8 cellular contexts compared by ENCODE assay signal in the genomic region with DNA sequence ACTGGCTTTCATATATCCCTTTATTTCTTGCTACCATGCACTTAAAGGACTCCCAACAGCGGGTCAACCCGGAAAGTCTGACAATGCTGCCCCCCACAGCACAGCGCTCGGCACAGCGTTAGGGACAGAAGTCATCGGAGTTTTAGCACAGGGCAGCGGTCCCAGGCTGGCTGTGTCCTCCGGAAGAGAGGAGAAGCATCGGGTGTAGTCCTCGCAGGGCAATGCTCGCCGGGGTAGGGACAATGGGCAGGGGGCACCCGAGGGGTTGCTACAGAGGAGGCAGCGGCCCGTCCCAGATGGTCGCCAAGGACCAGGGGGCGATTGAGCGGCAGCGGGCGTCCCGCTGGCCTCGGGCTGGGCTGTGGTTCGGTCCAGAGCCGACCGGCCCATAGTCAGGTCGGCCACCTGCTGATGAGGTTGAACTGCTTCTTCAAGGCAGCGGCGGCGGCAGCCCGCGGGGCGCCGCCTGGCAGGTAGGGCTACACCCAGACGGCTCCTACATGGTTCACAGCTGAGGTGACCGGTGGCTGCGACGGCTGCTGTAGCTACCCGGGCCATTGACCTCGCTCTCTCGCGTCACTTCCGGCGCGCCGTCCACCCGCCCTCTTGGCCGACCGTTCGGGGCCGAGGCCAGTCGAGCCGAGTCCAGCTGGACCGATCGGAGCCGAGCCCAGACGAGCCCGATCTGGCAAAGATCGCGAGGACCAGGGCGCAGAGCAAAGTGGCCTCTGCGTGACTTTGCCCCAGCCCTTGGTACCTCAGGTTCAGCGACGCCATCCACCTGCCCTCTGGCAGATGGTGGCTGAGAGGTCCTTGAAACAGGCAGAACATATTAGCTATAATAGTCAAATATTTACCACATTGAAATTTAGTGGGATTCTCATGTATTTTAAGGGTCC. TPM values are rescaled to one million over a fixed set of nuclear protein-coding genes. Genes with fewer than 3 reads are reported as not detected.
DNase-seq lines count a peak whose midpoint lies in the region; FAIRE-seq and TF ChIP-seq lines count a peak whose summit lies in the region.

No MANE protein-coding gene starts in this region.

- H3K27me3 ChIP-seq in BE2C (peaks cover 11% of the 10 kb centered on the region), NT2/D1 (ENCODE audit: insufficient read depth, insufficient read length) (no peaks in the 10 kb centered on the region)

- no peaks in the 10 kb centered on the region for H3K36me3 ChIP-seq in BE2C
- no peaks in the 10 kb centered on the region for H3K36me3 ChIP-seq in NT2/D1 (ENCODE audit: insufficient read depth, insufficient read length, low read length)

- peak; percentile 30 for TF ChIP-seq CTCF in BE2C (IDR thresholded peaks at IDR 0.05; ENCODE audit: low read depth, low read length)

- H3K9me3 ChIP-seq in BE2C (no peaks in the 10 kb centered on the region), NT2/D1 (ENCODE audit: insufficient read depth, low read length) (no peaks in the 10 kb centered on the region)

- H3K4me1 ChIP-seq in BE2C: no peaks in the 10 kb centered on the region
- H3K4me1 ChIP-seq in NT2/D1 (ENCODE audit: insufficient read depth, insufficient read length): peaks cover 2% of the 10 kb centered on the region

- peak; percentile 56 for FAIRE-seq in GM19239 (lab: Jason Lieb, UNC)

- H3K9ac ChIP-seq in NT2/D1 (ENCODE audit: insufficient read length, low read depth): peak overlapping the region; percentile 98

- peak; percentile 89 for DNase-seq in BE2C
- peak; percentile 75 for DNase-seq in GM19239 (ENCODE audit: insufficient read length, low spot score)
- peak; percentile 54 for DNase-seq in HS-27A (ENCODE audit: low read depth)
- DNase-seq in NT2/D1 (ENCODE audit: low read depth, low spot score): peak; percentile 90
- peak; percentile 73 for DNase-seq in activated T-cell treated with anti-CD3 and anti-CD28 coated beads for 24 hours (ENCODE audit: low read depth)
- peak; percentile 95 for DNase-seq in epidermal melanocyte (ENCODE audit: insufficient read length, low spot score)
- DNase-seq in midbrain (lab: John Stamatoyannopoulos, UW): peak; percentile 96
- peak; percentile 64 for DNase-seq in stimulated activated CD8-positive, alpha-beta memory T cell treated with anti-CD3 and anti-CD28 coated beads, Interleukin-15, amount 100 ng/mL, for 24 hours (ENCODE audit: low read depth)

- peak overlapping the region; percentile 67 for H3K4me3 ChIP-seq in BE2C (ENCODE audit: low read depth, low read length)
- peak overlapping the region; percentile 95 for H3K4me3 ChIP-seq in NT2/D1 (ENCODE audit: insufficient read length, low read depth)

RNA-seq across cellular contexts. Expression of a gene that starts 4.7 kb away (rescaled TPM):
- 73.7 TPM for polyA plus RNA-seq in BE2C (2012; ENCODE audit: insufficient read depth, insufficient read length, low read depth)

Comparison
In these comparisons a context has a peak if more than half of its experiments do, and no peak if none do; other contexts are left out.
1. Peak in every context shown above with its lines: DNase-seq and H3K4me3 ChIP-seq.